8 cellular contexts compared by ENCODE assay signal in the genomic region with DNA sequence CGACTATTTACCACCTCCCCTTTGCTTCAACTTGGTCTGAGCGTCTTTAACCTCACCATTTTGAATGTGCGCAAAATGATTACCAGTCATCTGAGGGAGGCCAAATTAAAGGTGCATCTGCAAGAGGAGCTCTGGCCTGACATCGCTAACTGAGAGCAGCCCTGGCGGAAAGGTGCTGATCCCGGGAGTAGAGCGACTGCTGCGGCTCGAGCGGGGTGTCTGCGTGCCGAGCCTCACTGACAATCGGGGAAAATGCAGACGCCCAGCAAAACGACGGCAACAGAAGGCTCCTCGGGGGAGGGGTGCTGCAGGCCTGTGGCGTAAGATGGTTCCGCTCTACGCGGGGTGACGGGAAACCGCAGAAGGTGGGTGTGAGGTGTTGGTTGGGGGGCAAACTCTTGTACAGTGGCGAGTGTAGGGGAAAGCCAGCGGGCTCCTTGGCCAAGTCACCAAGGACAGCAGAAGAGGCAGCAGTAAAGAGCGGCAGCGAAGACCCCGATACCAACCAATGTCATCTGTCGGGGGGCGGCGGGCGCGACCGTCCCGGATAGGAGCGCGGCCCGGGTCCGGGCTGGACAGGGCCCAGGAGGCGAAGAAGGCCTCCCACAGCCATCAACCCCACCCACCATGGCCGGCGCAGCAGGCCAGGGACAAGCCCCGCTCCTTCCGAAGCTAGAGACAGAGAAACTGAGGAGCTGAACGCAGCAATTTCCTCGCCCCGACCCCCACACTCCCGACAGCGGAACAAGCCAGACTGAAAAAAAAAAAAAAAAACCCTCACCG. TPM values are rescaled to one million over a fixed set of nuclear protein-coding genes. Genes with fewer than 3 reads are reported as not detected.
DNase-seq lines count a peak whose midpoint lies in the region; ATAC-seq and TF ChIP-seq lines count a peak whose summit lies in the region.

No MANE protein-coding gene starts in this region.

- H3K27ac Mint-ChIP-seq in effector memory CD8-positive, alpha-beta T cell = peak overlapping the region; percentile 96 to 99
- peak overlapping the region; percentile 99 for H3K27ac Mint-ChIP-seq in mesothelial cell of epicardium

- H3K27me3 ChIP-seq in BE2C = no peaks in the 10 kb centered on the region

- no peaks in the 10 kb centered on the region for H3K9me3 ChIP-seq in BE2C

- DNase-seq in BE2C = peak; percentile 75
- peak; percentile 48 for DNase-seq in GM19238 (ENCODE audit: insufficient read length, low spot score)
- DNase-seq in NK-92 (lab: John Stamatoyannopoulos, UW; ENCODE audit: unreplicated experiment) = peak; percentile 14
- peak; percentile 64 to 72 for DNase-seq in activated CD8-positive, alpha-beta memory T cell treated with anti-CD3 and anti-CD28 coated beads for 4 hours (ENCODE audit: low read depth in 2 of 2)
- DNase-seq in effector memory CD8-positive, alpha-beta T cell = peak; percentile 79 to 84 (median 80)
- peak; percentile 28 to 58 for DNase-seq in mesothelial cell of epicardium (ENCODE audit: low spot score in 2 of 2, unreplicated experiment in 2 of 2)
- peak; percentile 65 to 69 for DNase-seq in stimulated activated CD8-positive, alpha-beta memory T cell treated with anti-CD3 and anti-CD28 coated beads, Interleukin-15, amount 100 ng/mL, for 4 hours (ENCODE audit: low read depth in 2 of 2)

- no peaks in the 10 kb centered on the region for H3K9me3 Mint-ChIP-seq in effector memory CD8-positive, alpha-beta T cell
- peaks cover 7% of the 10 kb centered on the region for H3K9me3 Mint-ChIP-seq in mesothelial cell of epicardium

- H3K4me3 ChIP-seq in BE2C (ENCODE audit: low read depth, low read length) = peak overlapping the region; percentile 91

- peak overlapping the region; percentile 98 to 99 for H3K4me3 Mint-ChIP-seq in effector memory CD8-positive, alpha-beta T cell
- peak overlapping the region; percentile 99 for H3K4me3 Mint-ChIP-seq in mesothelial cell of epicardium

- no peaks in the 10 kb centered on the region for H3K36me3 ChIP-seq in BE2C

- TF ChIP-seq CTCF in BE2C (IDR thresholded peaks at IDR 0.05; ENCODE audit: low read depth, low read length) (no peak), mesothelial cell of epicardium (IDR thresholded peaks at IDR 0.05; ENCODE audit: unreplicated experiment) (no peak)

- peak; percentile 38 for ATAC-seq in HG03432 (IDR thresholded peaks at IDR 0.05; ENCODE audit: unreplicated experiment)
- ATAC-seq in effector memory CD8-positive, alpha-beta T cell (replicated peaks) = peak; percentile 58

- H3K36me3 Mint-ChIP-seq in effector memory CD8-positive, alpha-beta T cell (ENCODE audit: insufficient read depth) = peaks cover 35% of the 10 kb centered on the region
- peaks cover 6% of the 10 kb centered on the region for H3K36me3 Mint-ChIP-seq in mesothelial cell of epicardium

- H3K4me1 ChIP-seq in BE2C = no peaks in the 10 kb centered on the region; the same call in none of the 2 replicates

- peaks cover 27 to 31% of the 10 kb centered on the region in 2 donors for H3K4me1 Mint-ChIP-seq in effector memory CD8-positive, alpha-beta T cell (ENCODE audit: low read depth in 2 of 2)
- H3K4me1 Mint-ChIP-seq in mesothelial cell of epicardium = peaks cover 33% of the 10 kb centered on the region

- H3K27me3 Mint-ChIP-seq in effector memory CD8-positive, alpha-beta T cell = no peaks in the 10 kb centered on the region
- no peaks in the 10 kb centered on the region for H3K27me3 Mint-ChIP-seq in mesothelial cell of epicardium (ENCODE audit: low read depth)

RNA-seq across cellular contexts. Expression of gene PJA2, which starts 0.5 kb away (rescaled TPM):
- polyA plus RNA-seq in BE2C (2012; ENCODE audit: insufficient read depth, insufficient read length, low read depth) = 30.0 TPM
- 69.2 to 70.7 TPM (median 70.5 TPM) in 3 replicates for total RNA-seq in mesothelial cell of epicardium

Comparison
In these comparisons a context has a peak if more than half of its experiments do, and no peak if none do; other contexts are left out.
1. Peak in every context shown above with its lines: DNase-seq, ATAC-seq and H3K4me3 ChIP-seq.
2. DNase-seq: peak in every context shown above with its lines; median percentile 80 in effector memory CD8-positive, alpha-beta T cell; 75 in BE2C; 68 in activated CD8-positive, alpha-beta memory T cell treated with anti-CD3 and anti-CD28 coated beads for 4 hours; 67 in stimulated activated CD8-positive, alpha-beta memory T cell treated with anti-CD3 and anti-CD28 coated beads, Interleukin-15, amount 100 ng/mL, for 4 hours; 48 in GM19238; 43 in mesothelial cell of epicardium; 14 in NK-92.